In the genomic region with DNA sequence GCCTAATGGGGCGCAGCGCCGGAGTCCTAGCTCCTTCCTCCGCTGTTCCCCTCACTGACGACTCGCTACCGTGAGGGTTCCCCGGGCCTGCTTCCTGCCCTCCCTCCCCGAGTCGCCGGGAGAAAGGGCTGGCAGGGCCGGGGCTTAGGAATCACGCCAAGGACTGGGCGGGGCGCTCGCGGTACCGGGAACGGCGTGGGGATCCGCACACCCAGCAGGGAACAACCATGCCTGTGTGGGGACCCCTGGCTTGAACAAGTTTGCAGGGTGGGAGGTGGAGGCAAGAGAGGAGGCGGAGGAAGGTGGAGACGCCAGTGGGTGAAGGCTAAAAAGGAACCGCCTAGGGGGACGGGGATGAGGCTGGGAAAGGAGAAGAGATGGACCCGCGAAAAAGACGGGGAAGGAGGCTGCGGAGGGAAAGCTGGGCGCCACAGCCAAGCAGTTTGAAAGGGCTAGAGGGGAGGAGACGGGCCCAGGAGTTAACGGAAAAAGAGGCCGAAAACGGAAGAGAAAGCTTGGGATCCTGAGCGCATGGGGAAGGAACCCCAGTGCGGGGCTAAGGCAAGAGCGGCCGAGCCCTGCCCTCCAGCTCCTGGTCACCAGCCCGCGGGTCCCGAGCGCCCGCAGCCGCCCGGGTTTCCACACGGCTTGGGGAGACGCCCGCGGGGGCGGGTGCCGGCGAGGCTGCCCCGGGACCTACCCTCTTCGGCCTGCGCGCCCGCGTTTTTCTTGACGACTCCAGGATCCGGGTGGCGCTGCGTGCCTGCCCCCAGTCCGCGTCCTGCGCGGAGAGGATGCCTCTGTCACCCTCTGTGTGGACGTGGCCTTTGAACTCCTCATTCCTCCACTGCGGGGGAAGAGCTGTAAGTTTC, we compare ENCODE assay signal across 9 cellular contexts. TPM values are rescaled to one million over a fixed set of nuclear protein-coding genes. Genes with fewer than 3 reads are reported as not detected.
DNase-seq lines count a peak whose midpoint lies in the region; ATAC-seq, FAIRE-seq and TF ChIP-seq lines count a peak whose summit lies in the region.
"Had no signal": no experiment of that assay in that cellular context is flagged by ENCODE, and none has a peak within 500 bp of the region (broad histone marks: within the 10 kb centered on the region; RNA-seq: fewer than 3 reads in every experiment).

No MANE protein-coding gene starts in this region.

- peak in 1 of 2 donors; percentile 47 for TF ChIP-seq POLR2A in adrenal gland (IDR thresholded peaks at IDR 0.05)
- TF ChIP-seq POLR2A in prostate gland (IDR thresholded peaks at IDR 0.05): no peak

- no peaks in the 10 kb centered on the region for H3K9me3 ChIP-seq in adrenal gland (replicated peaks in 1 of 3)
- no peaks in the 10 kb centered on the region for H3K9me3 ChIP-seq in prostate gland

- DNase-seq in EH (ENCODE audit: low read depth) (peak; percentile 83), adrenal gland (peak in 5 of 7 donors; percentile 43 to 54 (median 47)), left ventricle myocardium superior (peak; percentile 73), prostate gland (ENCODE audit: low spot score) (peak; percentile 33), GM20000 (ENCODE audit: low spot score) (no peak), NCI-H774 (lab: John Stamatoyannopoulos, UW) (no peak), D721Med (ENCODE audit: insufficient read length, low spot score) (no peak)

- H3K36me3 ChIP-seq in adrenal gland (replicated peaks in 1 of 2): no peaks in the 10 kb centered on the region
- no peaks in the 10 kb centered on the region for H3K36me3 ChIP-seq in prostate gland

- peak overlapping the region in 4 of 5 donors; percentile 48 to 92 (median 70) for H3K27ac ChIP-seq in adrenal gland
- peak overlapping the region; percentile 78 to 86 for H3K27ac ChIP-seq in prostate gland

- H3K27me3 ChIP-seq in adrenal gland (peaks cover 15% of the 10 kb centered on the region), prostate gland (replicated peaks; ENCODE audit: insufficient read depth) (no peaks in the 10 kb centered on the region)

- H3K4me3 ChIP-seq in adrenal gland: peak overlapping the region in 3 of 4 donors; percentile 24 to 72 (median 40)
- peak overlapping the region; percentile 44 to 49 for H3K4me3 ChIP-seq in prostate gland

- intact Hi-C loops in adrenal gland (cut with DNase I) (no loop called here), left ventricle myocardium superior (cut with micrococcal nuclease) (no loop called here), prostate gland (cut with DNase I) (loop anchor here (5.0 to 10.0 kb wide), 2 partner anchors 182 to 1149 kb away; no protein-coding TSS in a partner anchor)

- H3K4me1 ChIP-seq in adrenal gland (replicated peaks in 1 of 2) (peaks cover 5 to 22% of the 10 kb centered on the region in 2 donors), prostate gland (replicated peaks) (peaks cover 5% of the 10 kb centered on the region)

- peak; percentile 69 for ATAC-seq in left ventricle myocardium superior
- ATAC-seq in HG03045 (IDR thresholded peaks at IDR 0.05; ENCODE audit: unreplicated experiment): no peak

- FAIRE-seq in D721Med (lab: Jason Lieb, UNC): no peak
- FAIRE-seq: TTC549 had no signal

- TF ChIP-seq CTCF in adrenal gland (IDR thresholded peaks at IDR 0.05) (no peak), prostate gland (IDR thresholded peaks at IDR 0.05) (no peak), GM20000 (IDR thresholded peaks at IDR 0.05; ENCODE audit: extremely low read depth, missing control alignments) (no peak), D721Med (IDR thresholded peaks at IDR 0.05; ENCODE audit: insufficient read depth, missing control alignments) (no peak)

- WGBS in adrenal gland, 4 donors: 0 to 1% (median 1%) methylated on average over 29 to 68 of the region's 68 CpGs
- 2% methylated on average over 59 of the region's 68 CpGs for WGBS in prostate gland

RNA-seq across cellular contexts. Expression of a gene that starts 1.3 kb away (rescaled TPM):
- total RNA-seq in adrenal gland (100 to 1,000 TPM in 1 of 8 donors, 10 to 100 TPM in 7; 21.0 to 102 (median 38.7) TPM), left ventricle myocardium superior (7.3 TPM), prostate gland (10 to 100 TPM; 24.2 to 70.5 TPM)
- polyA plus RNA-seq in adrenal gland: 10 to 100 TPM in 1 of 3 donors, 1 to 10 TPM in 2; 3.0 to 22.4 (median 3.5) TPM

Comparison
In these comparisons a context has a peak if more than half of its experiments do, and no peak if none do; other contexts are left out.
1. DNase-seq: peak in EH (single experiment), adrenal gland (5 of 7), left ventricle myocardium superior (single experiment) and prostate gland (single experiment); none in GM20000 (single experiment), NCI-H774 (single experiment) and D721Med (single experiment).